ENCODE assay signal across 9 cellular contexts in genomic region chr6:111711476-111711875, GRCh38.
DNase-seq lines count a peak whose midpoint lies in the region; ATAC-seq and TF ChIP-seq lines count a peak whose summit lies in the region.
"Had no signal": no experiment of that assay in that cellular context is flagged by ENCODE, and none has a peak within 500 bp of the region (broad histone marks: within the 10 kb centered on the region; RNA-seq: fewer than 3 reads in every experiment).

No MANE protein-coding gene starts in this region.

- H2BK15ac ChIP-seq in IMR-90 (ENCODE audit: low read depth, low read length): no peak overlapping the region

- 0 out of 4 replicates have a peak, but pooled peaks cover 0 to 3% of the 10 kb centered on the region in 2 experiments for H3K79me1 ChIP-seq in IMR-90 (ENCODE audit: low read depth in 1 of 2, low read length in 2 of 2)

- no peaks in the 10 kb centered on the region for H4K20me1 ChIP-seq in IMR-90 (ENCODE audit: insufficient read depth, low read length)

- peak overlapping the region in 1 of 2 experiments; percentile 32; a peak in 1 of 4 replicates for H4K8ac ChIP-seq in IMR-90 (ENCODE audit: low read depth in 2 of 2, low read length in 2 of 2)

- H3K27me3 ChIP-seq in IMR-90 (ENCODE audit: control insufficient read depth, insufficient read depth, low read length): no peaks in the 10 kb centered on the region
- no peaks in the 10 kb centered on the region for H3K27me3 ChIP-seq in gastroesophageal sphincter
- H3K27me3 ChIP-seq in A673 (replicated peaks; ENCODE audit: insufficient read depth, low read depth, low read length, poor library complexity): no peaks in the 10 kb centered on the region
- no peaks in the 10 kb centered on the region for H3K27me3 ChIP-seq in MG63

- POLR2A ChIA-PET in IMR-90 (lab: Charles Lee; ENCODE audit: unreplicated experiment): no interaction called here
- POLR2A ChIA-PET in A673 (lab: Charles Lee; ENCODE audit: low non-redundant PET): no interaction called here

- H4K5ac ChIP-seq in IMR-90 (ENCODE audit: low read depth, low read length): no peak overlapping the region

- ATAC-seq in IMR-90 (ENCODE audit: low read depth): no peak
- no peak for ATAC-seq in gastroesophageal sphincter
- ATAC-seq in GM19467 (IDR thresholded peaks at IDR 0.05; ENCODE audit: unreplicated experiment): no peak

- H3K4me3 ChIP-seq in IMR-90 (ENCODE audit: insufficient read depth, low read depth, low read length) (no peak overlapping the region), gastroesophageal sphincter (no peak overlapping the region), A673 (ENCODE audit: low read depth, low read length, poor library complexity, severe bottlenecking) (no peak overlapping the region), MG63 (no peak overlapping the region)

- H3K27ac ChIP-seq in IMR-90 (ENCODE audit: insufficient read depth, low read length): no peak overlapping the region
- peak overlapping the region in 3 of 4 donors; percentile 29 to 56 (median 35) for H3K27ac ChIP-seq in gastroesophageal sphincter
- H3K27ac ChIP-seq in A673 (ENCODE audit: low read depth, low read length, poor library complexity, severe bottlenecking): no peak overlapping the region

- in situ Hi-C loops in IMR-90 (cut with MboI; ENCODE audit: low sequenced_read_pairs): no loop called here

- no peak overlapping the region for H3K9ac ChIP-seq in IMR-90 (ENCODE audit: low read depth, low read length)

- no peak for TF ChIP-seq RAD21 in IMR-90 (IDR thresholded peaks at IDR 0.05; ENCODE audit: low read length)

- 0 out of 2 replicates have a peak overlapping the region, but pooled peaks have one; percentile 13 for H2BK120ac ChIP-seq in IMR-90 (ENCODE audit: low read depth, low read length)

- no peak overlapping the region for H2BK20ac ChIP-seq in IMR-90 (ENCODE audit: low read depth, low read length)

- H3K14ac ChIP-seq in IMR-90 (replicated peaks; ENCODE audit: low read depth, low read length): no peak overlapping the region

- H3K4ac ChIP-seq in IMR-90 (ENCODE audit: low read depth, low read length): no peak overlapping the region

- TF ChIP-seq CTCF in IMR-90 (conservative IDR thresholded peaks at IDR 0.05; ENCODE audit: low read depth, low read length): no peak
- no peak for TF ChIP-seq CTCF in gastroesophageal sphincter (IDR thresholded peaks at IDR 0.05)
- no peak for TF ChIP-seq CTCF in A673 (conservative IDR thresholded peaks at IDR 0.05; ENCODE audit: low read depth, low read length)

- TF ChIP-seq EP300 in gastroesophageal sphincter (IDR thresholded peaks at IDR 0.05): no peak

- no peak for TF ChIP-seq POLR2A in IMR-90 (IDR thresholded peaks at IDR 0.05; ENCODE audit: low read depth, low read length)
- no peak for TF ChIP-seq POLR2A in gastroesophageal sphincter (IDR thresholded peaks at IDR 0.05)

- no peak overlapping the region for H3K23ac ChIP-seq in IMR-90 (ENCODE audit: low read depth, low read length)

- H3K4me2 ChIP-seq in IMR-90 (ENCODE audit: low read depth, low read length): no peak overlapping the region

- H2AK5ac ChIP-seq in IMR-90 (ENCODE audit: low read depth, low read length): peak overlapping the region; percentile 82

- no peak overlapping the region for H3K56ac ChIP-seq in IMR-90 (ENCODE audit: extremely low read depth, insufficient read depth, low read length)

- H2AK9ac ChIP-seq in IMR-90 (replicated peaks; ENCODE audit: low read depth, low read length, poor library complexity): peak overlapping the region; percentile 50

- H2BK5ac ChIP-seq in IMR-90 (ENCODE audit: low read depth, low read length, poor library complexity, severe bottlenecking): peak overlapping the region; percentile 42

- CTCF ChIA-PET in IMR-90 (lab: Yijun Ruan, JAX) (interaction anchor here (1.3 kb wide), 1 partner anchor 332 kb away, joined by 4 read pairs; no protein-coding TSS in a partner anchor), A673 (lab: Charles Lee) (no interaction called here)

- no peak overlapping the region for H3K18ac ChIP-seq in IMR-90 (ENCODE audit: low read depth, low read length)

- WGBS in IMR-90 (ENCODE audit: extremely low coverage in 2 of 2, insufficient read length in 1 of 2), 2 experiments: no CpG with 5 or more reads among the region's 7 CpGs
- WGBS in gastroesophageal sphincter (ENCODE audit: low coverage in 1 of 2), 2 donors: 53 to 86% methylated on average over 2 to 6 of the region's 7 CpGs

- intact Hi-C loops in IMR-90 (cut with micrococcal nuclease): loop anchor here (2.0 to 5.0 kb wide), 2 partner anchors 111 to 161 kb away; partner anchors contain the start of gene FYN
- intact Hi-C loops in A673 (cut with micrococcal nuclease; ENCODE audit: unreplicated experiment): loop anchor here (2.0 to 5.0 kb wide), 3 partner anchors 285 to 451 kb away; no protein-coding TSS in a partner anchor

- dilution Hi-C loops in IMR-90 (cut with HindIII; ENCODE audit: low sequenced_read_pairs, unreplicated experiment): no loop called here

- DNase-seq in IMR-90: no peak
- DNase-seq in NCI-H748 treated with DMSO at 0.1 percent for 48 hours (lab: John Stamatoyannopoulos, UW): peak; percentile 73
- DNase-seq in putamen (ENCODE audit: low spot score): peak; percentile 79
- no peak for DNase-seq in A673 (ENCODE audit: low spot score)
- DNase-seq in MG63: no peak
- DNase-seq in OCI-M1 (lab: John Stamatoyannopoulos, UW): no peak
- DNase-seq: T-helper 9 cell had no signal

- peaks cover 13% of the 10 kb centered on the region for H3K36me3 ChIP-seq in IMR-90 (ENCODE audit: control insufficient read depth, insufficient read depth, low read length)
- H3K36me3 ChIP-seq in gastroesophageal sphincter: peaks cover 0 to 10% of the 10 kb centered on the region in 2 donors
- no peaks in the 10 kb centered on the region for H3K36me3 ChIP-seq in A673 (ENCODE audit: insufficient read depth, low read length, poor library complexity, severe bottlenecking)
- H3K36me3 ChIP-seq in MG63: no peaks in the 10 kb centered on the region

- H4K91ac ChIP-seq in IMR-90 (ENCODE audit: insufficient read depth, low read depth, low read length): peak overlapping the region; percentile 5; the same call in 1 of the 2 replicates

- H3K4me1 ChIP-seq in IMR-90 (ENCODE audit: control insufficient read depth, insufficient read depth, low read length) (peaks cover 6% of the 10 kb centered on the region), gastroesophageal sphincter (peaks cover 0 to 27% (median 11%) of the 10 kb centered on the region in 3 donors), A673 (ENCODE audit: insufficient read depth, low read length, poor library complexity, severe bottlenecking) (no peaks in the 10 kb centered on the region)

- 0 out of 2 replicates have a peak, but pooled peaks cover 5% of the 10 kb centered on the region for H3K9me1 ChIP-seq in IMR-90 (ENCODE audit: insufficient read depth, low read length)

- BruUV-seq in IMR-90 (replicated peaks; lab: Mats Ljungman, UMichigan) (no TSS peak), A673 (replicated peaks; lab: Mats Ljungman, UMichigan) (no TSS peak)

- H2AFZ ChIP-seq in IMR-90 (replicated peaks; ENCODE audit: low read length, poor library complexity): peak overlapping the region; percentile 34

- H3K9me3 ChIP-seq in IMR-90 (ENCODE audit: control insufficient read depth, insufficient read depth, low read length): no peaks in the 10 kb centered on the region
- no peaks in the 10 kb centered on the region for H3K9me3 ChIP-seq in gastroesophageal sphincter
- no peaks in the 10 kb centered on the region for H3K9me3 ChIP-seq in A673 (ENCODE audit: low read depth, low read length, poor library complexity, severe bottlenecking)
- H3K9me3 ChIP-seq in MG63: no peaks in the 10 kb centered on the region

TF ChIP-seq in IMR-90, 13 proteins besides CTCF, POLR2A, EP300 and RAD21:
- TF ChIP-seq CEBPB (IDR thresholded peaks at IDR 0.05; ENCODE audit: low read depth, low read length) (no peak), BHLHE40 (IDR thresholded peaks at IDR 0.05; ENCODE audit: low read depth, low read length) (no peak)

Comparison
In these comparisons a context has a peak if more than half of its experiments do, and no peak if none do; other contexts are left out.
1. DNase-seq: peak in NCI-H748 treated with DMSO at 0.1 percent for 48 hours (single experiment) and putamen (single experiment); none in IMR-90 (single experiment), A673 (single experiment), MG63 (single experiment) and OCI-M1 (single experiment).
2. H3K27ac ChIP-seq: peak in gastroesophageal sphincter (3 of 4); none in IMR-90 (single experiment) and A673 (single experiment).